ENCODE assay signal across 30 cellular contexts in genomic region chr3:47245271-47245670, GRCh38. TPM values are rescaled to one million over a fixed set of nuclear protein-coding genes. Genes with fewer than 3 reads are reported as not detected.
"Had no signal": no experiment of that assay in that cellular context is flagged by ENCODE, and none has a peak within 500 bp of the region (broad histone marks: within the 10 kb centered on the region; RNA-seq: fewer than 3 reads in every experiment).

No MANE protein-coding gene starts in this region.

- H3K36me3 ChIP-seq: ascending aorta, breast epithelium, cardiac muscle cell, gastrocnemius medialis, WERI-Rb-1 had no signal

- H3K4me1 ChIP-seq: ascending aorta, breast epithelium, foreskin keratinocyte, gastrocnemius medialis had no signal

- ATAC-seq: activated CD4-positive, CD25-positive, alpha-beta regulatory T cell treated with anti-CD3 and anti-CD28 coated beads, Interleukin-2, amount 50 U/mL, for 24 hours; activated CD8-positive, alpha-beta T cell treated with anti-CD3 and anti-CD28 coated beads for 36 hours; activated naive CD4-positive, alpha-beta T cell treated with anti-CD3 and anti-CD28 coated beads, Interleukin-2, amount 50 U/mL, for 72 hours; activated T-cell treated with anti-CD3 and anti-CD28 coated beads, Interleukin-2, amount 50 U/mL, for 4 hours; activated T-helper 17 cell treated with anti-CD3 and anti-CD28 coated beads, Interleukin-2, amount 50 U/mL, for 72 hours; esophagus mucosa; foreskin keratinocyte; gastrocnemius medialis; T-helper 17 cell had no signal

- H3K4me3 ChIP-seq: ascending aorta, breast epithelium, cardiac muscle cell, coronary artery, dorsolateral prefrontal cortex, gastrocnemius medialis had no signal

- DNase-seq: activated B cell treated with CpG ODN at 0.5 μM for 24 hours; activated CD4-positive, alpha-beta T cell treated with anti-CD3 and anti-CD28 coated beads for 48 hours; activated CD4-positive, alpha-beta T cell treated with anti-CD3 and anti-CD28 coated beads, Interleukin-2, amount 50 U/mL, for 1 hour; activated CD4-positive, alpha-beta T cell treated with anti-CD3 and anti-CD28 coated beads, Interleukin-2, amount 50 U/mL, for 48 hours; activated CD8-positive, alpha-beta memory T cell treated with anti-CD3 and anti-CD28 coated beads for 24 hours; activated CD8-positive, alpha-beta T cell treated with anti-CD3 and anti-CD28 coated beads for 36 hours; activated gamma-delta T cell; activated naive CD4-positive, alpha-beta T cell; activated naive CD4-positive, alpha-beta T cell treated with anti-CD3 and anti-CD28 coated beads, Interleukin-2, amount 10 ng/mL, durations not matched to agents 7 days and 5 days; activated naive CD8-positive, alpha-beta T cell treated with anti-CD3 and anti-CD28 coated beads, Interleukin-2, amount 10 ng/mL, durations not matched to agents 7 days and 5 days; activated T-cell treated with anti-CD3 and anti-CD28 coated beads, Interleukin-2, amount 50 U/mL, for 4 hours; central memory CD4-positive, alpha-beta T cell; cerebellar nuclear complex; dorsolateral prefrontal cortex; effector memory CD4-positive, alpha-beta T cell; endodermal cell; foreskin keratinocyte; gastrocnemius medialis; T-helper 1 cell; T-helper 17 cell; T1000; WERI-Rb-1 had no signal

- H3K9me3 ChIP-seq: ascending aorta, breast epithelium, gastrocnemius medialis had no signal

- H3K27me3 ChIP-seq: ascending aorta, breast epithelium, cardiac muscle cell, dorsolateral prefrontal cortex, foreskin keratinocyte, gastrocnemius medialis had no signal

- H3K27ac ChIP-seq: ascending aorta, breast epithelium, cardiac muscle cell, coronary artery, dorsolateral prefrontal cortex, foreskin keratinocyte, gastrocnemius medialis, WERI-Rb-1 had no signal

RNA-seq across cellular contexts. Expression of gene KIF9, which starts 37.3 kb away (rescaled TPM):
- total RNA-seq: ascending aorta had no signal
